ENCODE assay signal across 8 cellular contexts in the genomic region with DNA sequence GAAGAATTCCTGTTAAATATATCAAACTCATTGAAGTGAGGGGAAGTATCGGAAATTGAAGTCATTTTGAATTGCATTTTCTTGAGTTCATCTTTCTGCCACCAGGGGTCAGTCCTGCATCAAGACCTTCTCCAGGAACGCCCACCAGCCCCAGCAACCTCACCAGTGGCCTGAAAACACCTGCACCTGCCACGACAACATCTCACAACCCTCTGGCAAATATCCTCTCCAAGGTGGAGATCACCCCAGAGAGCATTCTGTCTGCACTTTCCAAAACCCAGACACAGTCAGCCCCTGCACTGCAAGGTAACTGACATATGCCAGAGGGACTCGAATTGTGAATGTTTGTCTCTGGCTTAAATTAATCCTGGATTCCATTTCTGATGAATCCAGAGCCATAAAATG. TPM values are rescaled to one million over a fixed set of nuclear protein-coding genes. Genes with fewer than 3 reads are reported as not detected.
A peak's percentile ranks its signal among the peaks of the same experiment; 100 is the strongest.
DNase-seq lines count a peak whose midpoint lies in the region; ATAC-seq, FAIRE-seq and TF ChIP-seq lines count a peak whose summit lies in the region.

No MANE protein-coding gene starts in this region.

- peak; percentile 69 for FAIRE-seq in H1 (lab: Jason Lieb, UNC)

- H3K36me3 ChIP-seq in BE2C = peaks cover 52% of the 10 kb centered on the region
- H3K36me3 ChIP-seq in H1 (ENCODE audit: control insufficient read depth in 2 of 4, insufficient read depth in 4 of 4, low read length in 3 of 4) = peaks cover 4 to 39% (median 13%) of the 10 kb centered on the region in 4 experiments; a peak in 6 of 8 replicates

- no peak overlapping the region for H3K4me3 Mint-ChIP-seq in HFFc6

- no peaks in the 10 kb centered on the region for H3K4me1 ChIP-seq in BE2C
- no peaks in the 10 kb centered on the region for H3K4me1 ChIP-seq in H1 (replicated peaks in 1 of 4; ENCODE audit: control insufficient read depth in 3 of 4, insufficient read depth in 4 of 4, low read length in 3 of 4)

- H3K9ac ChIP-seq in H1 (replicated peaks in 1 of 4; ENCODE audit: extremely low read depth in 1 of 4, low read depth in 3 of 4, low read length in 3 of 4) = no peak overlapping the region

- no peaks in the 10 kb centered on the region for H3K79me2 ChIP-seq in H1 (ENCODE audit: control insufficient read depth in 1 of 2, insufficient read depth in 2 of 2, low read length in 2 of 2)

- no peak overlapping the region for H2BK15ac ChIP-seq in H1 (ENCODE audit: low read length)

- H2AFZ ChIP-seq in H1 (ENCODE audit: low read length) = no peak overlapping the region

- H3K9me3 Mint-ChIP-seq in HFFc6 = no peaks in the 10 kb centered on the region

- H3K9me3 ChIP-seq in BE2C (no peaks in the 10 kb centered on the region), H1 (ENCODE audit: insufficient read depth in 2 of 2, low read depth in 1 of 2, low read length in 1 of 2) (no peaks in the 10 kb centered on the region)

- peak; percentile 82 for TF ChIP-seq CTCF in BE2C (IDR thresholded peaks at IDR 0.05; ENCODE audit: low read depth, low read length)
- peak; percentile 89 for TF ChIP-seq CTCF in HFFc6 (IDR thresholded peaks at IDR 0.05)
- peak; percentile 55 to 82 (median 63) for TF ChIP-seq CTCF in H1 (IDR thresholded peaks at IDR 0.05; ENCODE audit: control extremely low read depth in 1 of 3, insufficient read depth in 1 of 3, low read depth in 1 of 3, low read length in 3 of 3)

- H3K18ac ChIP-seq in H1 (ENCODE audit: extremely low read depth, low read length) = no peak overlapping the region

- no peak for TF ChIP-seq EP300 in H1 (IDR thresholded peaks at IDR 0.05; ENCODE audit: borderline replicate concordance in 1 of 2, low read depth in 2 of 2, low read length in 2 of 2)

- H3K27ac Mint-ChIP-seq in HFFc6 = no peak overlapping the region

- no peaks in the 10 kb centered on the region for H3K4me1 Mint-ChIP-seq in HFFc6 (ENCODE audit: low read depth)

- TF ChIP-seq RAD21 in H1 (IDR thresholded peaks at IDR 0.05 in 1 of 2, conservative IDR thresholded peaks at IDR 0.05 in 1 of 2; ENCODE audit: low read depth in 2 of 2, low read length in 2 of 2) = peak; percentile 76 to 78

- no peak overlapping the region for H3K14ac ChIP-seq in H1 (ENCODE audit: insufficient read length)

- H3K27me3 ChIP-seq in BE2C = no peaks in the 10 kb centered on the region
- no peaks in the 10 kb centered on the region for H3K27me3 ChIP-seq in H1 (replicated peaks in 1 of 4; ENCODE audit: control insufficient read depth in 3 of 4, extremely low read depth in 1 of 4, insufficient read depth in 3 of 4, low read length in 3 of 4)

- TF ChIP-seq POLR2A in H1 (IDR thresholded peaks at IDR 0.05; ENCODE audit: control extremely low read depth in 1 of 2, low read depth in 2 of 2, low read length in 2 of 2) = no peak

- H3K4me2 ChIP-seq in H1 (ENCODE audit: insufficient read depth in 1 of 2, low read depth in 2 of 2, low read length in 2 of 2) = no peak overlapping the region

- no peak overlapping the region for H2BK12ac ChIP-seq in H1 (ENCODE audit: low read depth, low read length)

- H2BK120ac ChIP-seq in H1 (replicated peaks; ENCODE audit: low read depth, low read length) = no peak overlapping the region

- H3K36me3 Mint-ChIP-seq in HFFc6 (ENCODE audit: low read depth) = 0 out of 2 replicates have a peak, but pooled peaks cover 4% of the 10 kb centered on the region

- no peak overlapping the region for H3K27ac ChIP-seq in H1 (ENCODE audit: low read depth, low read length)

- peaks cover 4% of the 10 kb centered on the region; the same call in 1 of the 2 replicates for H3K27me3 Mint-ChIP-seq in HFFc6 (ENCODE audit: insufficient read depth)

- H2BK5ac ChIP-seq in H1 (ENCODE audit: low read depth, low read length) = no peak overlapping the region

- peak; percentile 74 for DNase-seq in BE2C
- DNase-seq in HFFc6 = peak; percentile 30
- peak; percentile 85 for DNase-seq in NCI-H82 (lab: John Stamatoyannopoulos, UW)
- peak; percentile 44 to 48 for DNase-seq in activated CD8-positive, alpha-beta memory T cell treated with anti-CD3 and anti-CD28 coated beads for 1 hour (ENCODE audit: extremely low read depth in 1 of 2, low read depth in 1 of 2)
- DNase-seq in H1 (ENCODE audit: low read depth in 1 of 2, low spot score in 2 of 2) = peak; percentile 7 to 84
- peak; percentile 59 for DNase-seq in myocyte (ENCODE audit: low read depth)
- peak; percentile 20 to 50 for DNase-seq in stimulated activated CD8-positive, alpha-beta memory T cell treated with anti-CD3 and anti-CD28 coated beads, Interleukin-7, amount 100 ng/mL, for 48 hours (ENCODE audit: extremely low read depth in 1 of 2, low read depth in 1 of 2)

- H2AK5ac ChIP-seq in H1 (ENCODE audit: low read depth, low read length) = no peak overlapping the region

- H3K4me3 ChIP-seq in BE2C (ENCODE audit: low read depth, low read length) = no peak overlapping the region
- H3K4me3 ChIP-seq in H1 (ENCODE audit: extremely low read depth in 1 of 4, insufficient read depth in 2 of 4, low read depth in 3 of 4, low read length in 4 of 4) = no peak overlapping the region

- no peaks in the 10 kb centered on the region for H3K23me2 ChIP-seq in H1 (ENCODE audit: low read depth, low read length)

- H4K91ac ChIP-seq in H1 (replicated peaks; ENCODE audit: insufficient read length, low read length) = no peak overlapping the region

- POLR2A ChIA-PET in H1 (lab: Charles Lee; ENCODE audit: partially characterized antibody) = no interaction called here

- WGBS in H1 (ENCODE audit: extremely low coverage in 1 of 2, insufficient coverage in 1 of 2, insufficient read length in 1 of 2, insufficient replicate concordance in 2 of 2, low coverage in 1 of 2, low lambda C conversion rate in 2 of 2, missing lambda C conversion rate in 1 of 2), 2 experiments = 82% methylated on average over 4 of the region's 4 CpGs; no CpG with 5 or more reads in 1 of the 2 experiments

- peaks cover 0 to 1% of the 10 kb centered on the region in 2 experiments for H4K20me1 ChIP-seq in H1 (replicated peaks in 1 of 2; ENCODE audit: control insufficient read depth in 1 of 2, insufficient read depth in 2 of 2, low read length in 2 of 2)

- ATAC-seq in HG03280 (IDR thresholded peaks at IDR 0.05; ENCODE audit: unreplicated experiment) = no peak

- no peak overlapping the region for H3K23ac ChIP-seq in H1 (ENCODE audit: insufficient read length)

- CTCF ChIA-PET in H1 (lab: Charles Lee; ENCODE audit: partially characterized antibody) = interaction anchor here (0.9 to 2.6 kb wide), 5 partner anchors 16 to 87 kb away, joined by 3 to 9 read pairs (median 4); no protein-coding TSS in a partner anchor

- no peak overlapping the region for H2BK20ac ChIP-seq in H1 (ENCODE audit: low read length)

- no peak overlapping the region for H3K4ac ChIP-seq in H1 (replicated peaks; ENCODE audit: insufficient read length, low read depth, low read length)

- no peaks in the 10 kb centered on the region for H3K79me1 ChIP-seq in H1 (ENCODE audit: low read depth, low read length)

- no peak overlapping the region for H3K56ac ChIP-seq in H1 (replicated peaks; ENCODE audit: insufficient read length, low read depth, low read length)

- no peak overlapping the region for H4K5ac ChIP-seq in H1 (ENCODE audit: insufficient read length, low read depth, low read length)

- no peak overlapping the region; the same call in 1 of the 2 replicates for H4K8ac ChIP-seq in H1 (ENCODE audit: extremely low read depth, insufficient read depth, low read length)

RNA-seq across cellular contexts. Expression of gene TARS2, which starts 22.8 kb away (rescaled TPM):
- polyA plus RNA-seq in BE2C (2012; ENCODE audit: insufficient read depth, insufficient read length, low read depth) = 30.4 TPM
- 10 to 100 TPM; 17.1 to 21.5 (median 19.4) TPM for total RNA-seq in HFFc6 (2021; fragmentation: NEBNext Ultra II Directional; extraction: Animal tissue kit (Norgen Biotek cat#: 25700))
- total RNA-seq in H1 (2021; fragmentation: NEBNext Ultra II Directional; extraction: Animal tissue kit (Norgen Biotek cat#: 25700)) = 32.7 and 39.1 TPM in 2 replicates
- polyA plus RNA-seq in H1 (2011; rRNA removed) = 38.9 and 54.0 TPM in 2 replicates
- 43.4 TPM for polyA plus RNA-seq in H1 (2011; cell fraction: cytosol; rRNA removed)
- polyA plus RNA-seq in H1 (2011; cell fraction: nucleus; rRNA removed) = 72.0 TPM
- 23.5 to 36.5 TPM (median 29.5 TPM) in 4 replicates for polyA plus RNA-seq in H1 (2012, experiment 1 of 2)
- polyA plus RNA-seq in H1 (2012, experiment 2 of 2) = 42.9 TPM
- 24.6 TPM for polyA plus RNA-seq in H1 (2013, experiment 1 of 2)
- 22.0 TPM for polyA plus RNA-seq in H1 (2013, experiment 2 of 2)
- polyA minus RNA-seq in H1 (2011; rRNA and poly(A)+ RNA removed) = 39.4 and 41.3 TPM in 2 replicates
- polyA minus RNA-seq in H1 (2011; cell fraction: cytosol; rRNA and poly(A)+ RNA removed) = 16.2 TPM
- 28.1 TPM for polyA minus RNA-seq in H1 (2011; cell fraction: nucleus; rRNA and poly(A)+ RNA removed)
- total RNA-seq in myocyte = 17.7 and 19.2 TPM in 2 replicates
- 22.3 TPM for polyA plus RNA-seq in myocyte (2012)

RNA-seq across cellular contexts. Expression of gene ECM1, which starts 43.5 kb away (rescaled TPM):
- 3.9 TPM for polyA plus RNA-seq in BE2C (2012; ENCODE audit: insufficient read depth, insufficient read length, low read depth)
- 10 to 100 TPM; 30.8 to 52.0 (median 46.5) TPM for total RNA-seq in HFFc6 (2021; fragmentation: NEBNext Ultra II Directional; extraction: Animal tissue kit (Norgen Biotek cat#: 25700))
- total RNA-seq in H1 (2021; fragmentation: NEBNext Ultra II Directional; extraction: Animal tissue kit (Norgen Biotek cat#: 25700)) = 0.73 and 0.95 TPM in 2 replicates
- 0.98 and 1.1 TPM in 2 replicates for polyA plus RNA-seq in H1 (2011; rRNA removed)
- polyA plus RNA-seq in H1 (2011; cell fraction: cytosol; rRNA removed) = 1.0 TPM
- polyA plus RNA-seq in H1 (2011; cell fraction: nucleus; rRNA removed) = 5.8 TPM
- polyA plus RNA-seq in H1 (2012, experiment 1 of 2) = 0.83 to 1.3 TPM (median 1.2 TPM) in 4 replicates
- polyA plus RNA-seq in H1 (2012, experiment 2 of 2) = 0.63 TPM
- 0.81 TPM for polyA plus RNA-seq in H1 (2013, experiment 1 of 2)
- 0.87 TPM for polyA plus RNA-seq in H1 (2013, experiment 2 of 2)
- 0.32 and 0.37 TPM in 2 replicates for polyA minus RNA-seq in H1 (2011; rRNA and poly(A)+ RNA removed)
- polyA minus RNA-seq in H1 (2011; cell fraction: cytosol; rRNA and poly(A)+ RNA removed) = not detected
- 1.7 TPM for polyA minus RNA-seq in H1 (2011; cell fraction: nucleus; rRNA and poly(A)+ RNA removed)
- total RNA-seq in myocyte = 33.6 and 35.0 TPM in 2 replicates
- 197 TPM for polyA plus RNA-seq in myocyte (2012)

RNA-seq across cellular contexts. Expression of gene FALEC, which starts 51.1 kb away (rescaled TPM):
- polyA plus RNA-seq in BE2C (2012; ENCODE audit: insufficient read depth, insufficient read length, low read depth) = not detected
- total RNA-seq in HFFc6 (2021; fragmentation: NEBNext Ultra II Directional; extraction: Animal tissue kit (Norgen Biotek cat#: 25700)) = under 1 TPM in 2 of 6 experiments, not detected in 4; 0.43 to 0.59 TPM
- 1.1 TPM in 1 of 2 replicates, not detected in the other for total RNA-seq in H1 (2021; fragmentation: NEBNext Ultra II Directional; extraction: Animal tissue kit (Norgen Biotek cat#: 25700))
- polyA plus RNA-seq in H1 (2011; rRNA removed) = not detected in 2 replicates
- 0.19 TPM for polyA plus RNA-seq in H1 (2011; cell fraction: cytosol; rRNA removed)
- not detected for polyA plus RNA-seq in H1 (2011; cell fraction: nucleus; rRNA removed)
- 0.36 to 1.0 TPM (median 0.75 TPM) in 4 replicates for polyA plus RNA-seq in H1 (2012, experiment 1 of 2)
- not detected for polyA plus RNA-seq in H1 (2012, experiment 2 of 2)
- polyA plus RNA-seq in H1 (2013, experiment 1 of 2) = 0.45 TPM
- polyA plus RNA-seq in H1 (2013, experiment 2 of 2) = 0.11 TPM
- polyA minus RNA-seq in H1 (2011; rRNA and poly(A)+ RNA removed) = 0.57 TPM in 1 of 2 replicates, not detected in the other
- not detected for polyA minus RNA-seq in H1 (2011; cell fraction: cytosol; rRNA and poly(A)+ RNA removed)
- not detected for polyA minus RNA-seq in H1 (2011; cell fraction: nucleus; rRNA and poly(A)+ RNA removed)
- total RNA-seq in myocyte = not detected in 2 replicates
- 0.93 TPM for polyA plus RNA-seq in myocyte (2012)

Comparison
In these comparisons a context has a peak if more than half of its experiments do, and no peak if none do; other contexts are left out.
1. DNase-seq: peak in every context shown above with its lines; median percentile 85 in NCI-H82; 74 in BE2C; 59 in myocyte; 46 in activated CD8-positive, alpha-beta memory T cell treated with anti-CD3 and anti-CD28 coated beads for 1 hour; 46 in H1; 35 in stimulated activated CD8-positive, alpha-beta memory T cell treated with anti-CD3 and anti-CD28 coated beads, Interleukin-7, amount 100 ng/mL, for 48 hours; 30 in HFFc6.
2. RNA of gene ECM1, which starts 43.5 kb away (total RNA-seq): 30.8 to 52.0 TPM in HFFc6 and 33.6 to 35.0 TPM in myocyte; 0.73 to 0.95 TPM in H1; every median in the first group is over 10 times any median in the second.
3. Peak in every context shown above with its lines, with median percentiles within 50 percentile points of each other: CTCF ChIP-seq.